ENCODE assay signal across 8 cellular contexts in genomic region chr10:44958196-44958896, GRCh38. TPM values are rescaled to one million over a fixed set of nuclear protein-coding genes. Genes with fewer than 3 reads are reported as not detected.
A peak's percentile ranks its signal among the peaks of the same experiment; 100 is the strongest.
DNase-seq lines count a peak whose midpoint lies in the region; ATAC-seq, FAIRE-seq and TF ChIP-seq lines count a peak whose summit lies in the region.

No MANE protein-coding gene starts in this region.

- H3K9me3 Mint-ChIP-seq in activated naive CD4-positive, alpha-beta T cell treated with anti-CD3 and anti-CD28 coated beads, Interleukin-2, amount 50 U/mL, for 24 hours = no peaks in the 10 kb centered on the region
- H3K9me3 Mint-ChIP-seq in activated naive CD8-positive, alpha-beta T cell treated with anti-CD3 and anti-CD28 coated beads, Interleukin-2, amount 50 U/mL, for 24 hours = no peaks in the 10 kb centered on the region
- no peaks in the 10 kb centered on the region for H3K9me3 Mint-ChIP-seq in stimulated activated effector memory CD8-positive, alpha-beta T cell treated with anti-CD3 and anti-CD28 coated beads, Interleukin-12 subunit alpha, Interleukin-12 subunit beta, amount 100 ng/mL, for 72 hours

- DNase-seq in activated naive CD4-positive, alpha-beta T cell treated with Interleukin-2 at 50 U/mL for 16 hours = no peak
- DNase-seq in activated naive CD8-positive, alpha-beta T cell treated with anti-CD3 and anti-CD28 coated beads, Interleukin-2, amount 50 U/mL, for 24 hours = no peak
- no peak for DNase-seq in stimulated activated effector memory CD8-positive, alpha-beta T cell treated with anti-CD3 and anti-CD28 coated beads, Interleukin-12 subunit alpha, Interleukin-12 subunit beta, amount 100 ng/mL, for 72 hours (ENCODE audit: low spot score in 2 of 2)
- DNase-seq in GM12892 (ENCODE audit: insufficient read length) = no peak
- DNase-seq in stimulated activated CD4-positive, alpha-beta T cell treated with anti-CD3 and anti-CD28 coated beads, Interleukin-1b, Interleukin-23, amount 100 ng/mL, for 48 hours = no peak

- no peak for TF ChIP-seq POLR2A in GM12892 (IDR thresholded peaks at IDR 0.05; ENCODE audit: low read depth, low read length)

- no peaks in the 10 kb centered on the region for H3K9me3 ChIP-seq in iPS-18c (ENCODE audit: control insufficient read depth, insufficient read depth, low read length)

- peaks cover 22% of the 10 kb centered on the region for H3K4me1 Mint-ChIP-seq in activated naive CD4-positive, alpha-beta T cell treated with anti-CD3 and anti-CD28 coated beads, Interleukin-2, amount 50 U/mL, for 24 hours
- peaks cover 21% of the 10 kb centered on the region for H3K4me1 Mint-ChIP-seq in activated naive CD8-positive, alpha-beta T cell treated with anti-CD3 and anti-CD28 coated beads, Interleukin-2, amount 50 U/mL, for 24 hours
- peaks cover 41% of the 10 kb centered on the region for H3K4me1 Mint-ChIP-seq in stimulated activated effector memory CD8-positive, alpha-beta T cell treated with anti-CD3 and anti-CD28 coated beads, Interleukin-12 subunit alpha, Interleukin-12 subunit beta, amount 100 ng/mL, for 72 hours

- H3K36me3 Mint-ChIP-seq in activated naive CD4-positive, alpha-beta T cell treated with anti-CD3 and anti-CD28 coated beads, Interleukin-2, amount 50 U/mL, for 24 hours = peaks cover 5% of the 10 kb centered on the region
- peaks cover 7% of the 10 kb centered on the region for H3K36me3 Mint-ChIP-seq in activated naive CD8-positive, alpha-beta T cell treated with anti-CD3 and anti-CD28 coated beads, Interleukin-2, amount 50 U/mL, for 24 hours (ENCODE audit: low read depth)
- H3K36me3 Mint-ChIP-seq in stimulated activated effector memory CD8-positive, alpha-beta T cell treated with anti-CD3 and anti-CD28 coated beads, Interleukin-12 subunit alpha, Interleukin-12 subunit beta, amount 100 ng/mL, for 72 hours = peaks cover 14% of the 10 kb centered on the region

- peak overlapping the region; percentile 63 for H3K27ac Mint-ChIP-seq in activated naive CD4-positive, alpha-beta T cell treated with anti-CD3 and anti-CD28 coated beads, Interleukin-2, amount 50 U/mL, for 24 hours
- peak overlapping the region; percentile 56 for H3K27ac Mint-ChIP-seq in activated naive CD8-positive, alpha-beta T cell treated with anti-CD3 and anti-CD28 coated beads, Interleukin-2, amount 50 U/mL, for 24 hours
- H3K27ac Mint-ChIP-seq in stimulated activated effector memory CD8-positive, alpha-beta T cell treated with anti-CD3 and anti-CD28 coated beads, Interleukin-12 subunit alpha, Interleukin-12 subunit beta, amount 100 ng/mL, for 72 hours = peak overlapping the region; percentile 73

- peak overlapping the region; percentile 91; the same call in 1 of the 2 replicates for H3K4me3 ChIP-seq in iPS-18c (ENCODE audit: insufficient read depth, low read depth, low read length)

- H3K4me3 Mint-ChIP-seq in activated naive CD4-positive, alpha-beta T cell treated with anti-CD3 and anti-CD28 coated beads, Interleukin-2, amount 50 U/mL, for 24 hours = peak overlapping the region; percentile 86
- peak overlapping the region; percentile 84 for H3K4me3 Mint-ChIP-seq in activated naive CD8-positive, alpha-beta T cell treated with anti-CD3 and anti-CD28 coated beads, Interleukin-2, amount 50 U/mL, for 24 hours
- H3K4me3 Mint-ChIP-seq in stimulated activated effector memory CD8-positive, alpha-beta T cell treated with anti-CD3 and anti-CD28 coated beads, Interleukin-12 subunit alpha, Interleukin-12 subunit beta, amount 100 ng/mL, for 72 hours = peak overlapping the region; percentile 77

- H3K27me3 Mint-ChIP-seq in activated naive CD4-positive, alpha-beta T cell treated with anti-CD3 and anti-CD28 coated beads, Interleukin-2, amount 50 U/mL, for 24 hours = no peaks in the 10 kb centered on the region
- H3K27me3 Mint-ChIP-seq in activated naive CD8-positive, alpha-beta T cell treated with anti-CD3 and anti-CD28 coated beads, Interleukin-2, amount 50 U/mL, for 24 hours = peaks cover 2% of the 10 kb centered on the region

- FAIRE-seq in GM12892 (lab: Jason Lieb, UNC) = no peak

- no peak for ATAC-seq in activated naive CD8-positive, alpha-beta T cell treated with anti-CD3 and anti-CD28 coated beads, Interleukin-2, amount 50 U/mL, for 24 hours
- no peak for ATAC-seq in stimulated activated effector memory CD8-positive, alpha-beta T cell treated with anti-CD3 and anti-CD28 coated beads, Interleukin-12 subunit alpha, Interleukin-12 subunit beta, amount 100 ng/mL, for 72 hours
- ATAC-seq in GM18873 (IDR thresholded peaks at IDR 0.05; ENCODE audit: low FRiP score, unreplicated experiment) = no peak

RNA-seq across cellular contexts. Expression of gene RASSF4, which starts 1.3 kb away (rescaled TPM):
- polyA plus RNA-seq in GM12892 (2012; ENCODE audit: missing spikeins) = 29.4 TPM

RNA-seq across cellular contexts. Expression of gene DEPP1, which starts 20.3 kb away (rescaled TPM):
- 4.2 TPM for polyA plus RNA-seq in GM12892 (2012; ENCODE audit: missing spikeins)

RNA-seq across cellular contexts. Expression of gene ZNF22, which starts 42.4 kb away (rescaled TPM):
- 34.9 TPM for polyA plus RNA-seq in GM12892 (2012; ENCODE audit: missing spikeins)

RNA-seq across cellular contexts. Expression of gene TMEM72, which starts 47.2 kb away (rescaled TPM):
- polyA plus RNA-seq in GM12892 (2012; ENCODE audit: missing spikeins) = 0.08 TPM
